In genomic region chr4:54658321-54659093, GRCh38 we compare ENCODE assay signal across 8 cellular contexts. TPM values are rescaled to one million over a fixed set of nuclear protein-coding genes. Genes with fewer than 3 reads are reported as not detected.
DNase-seq lines count a peak whose midpoint lies in the region; ATAC-seq and TF ChIP-seq lines count a peak whose summit lies in the region.

No MANE protein-coding gene starts in this region.

- peak overlapping the region in 1 of 2 donors; percentile 19 for H3K9ac ChIP-seq in stomach smooth muscle (ENCODE audit: low read length in 2 of 2)

- H3K9me3 Mint-ChIP-seq in CD8-positive, alpha-beta T cell: no peaks in the 10 kb centered on the region
- no peaks in the 10 kb centered on the region for H3K9me3 Mint-ChIP-seq in activated CD4-positive, alpha-beta memory T cell treated with anti-CD3 and anti-CD28 coated beads for 36 hours

- DNase-seq in CD8-positive, alpha-beta T cell: peak in 3 of 7 experiments; percentile 12 to 52 (median 21)
- DNase-seq in GM20000 (ENCODE audit: low spot score): peak; percentile 48
- DNase-seq in NCI-H1092 treated with DMSO at 0.1 percent for 48 hours (lab: John Stamatoyannopoulos, UW): peak; percentile 62
- DNase-seq in activated CD4-positive, alpha-beta memory T cell treated with anti-CD3 and anti-CD28 coated beads for 36 hours: peak; percentile 45
- DNase-seq in erythroblast (lab: John Stamatoyannopoulos, UW): peak; percentile 83 to 85
- peak; percentile 18 for DNase-seq in middle frontal gyrus (ENCODE audit: extremely low spot score, low spot score)

- peak overlapping the region; percentile 81 for H3K4me3 Mint-ChIP-seq in CD8-positive, alpha-beta T cell
- H3K4me3 Mint-ChIP-seq in activated CD4-positive, alpha-beta memory T cell treated with anti-CD3 and anti-CD28 coated beads for 36 hours: peak overlapping the region; percentile 68

- H3K9me3 ChIP-seq in CD8-positive, alpha-beta T cell (ENCODE audit: low read length): no peaks in the 10 kb centered on the region
- H3K9me3 ChIP-seq in stomach smooth muscle (ENCODE audit: control insufficient read depth in 2 of 2, low read length in 2 of 2): no peaks in the 10 kb centered on the region

- H3K4me1 Mint-ChIP-seq in CD8-positive, alpha-beta T cell (ENCODE audit: low read depth): peaks cover 18% of the 10 kb centered on the region
- peaks cover 11% of the 10 kb centered on the region for H3K4me1 Mint-ChIP-seq in activated CD4-positive, alpha-beta memory T cell treated with anti-CD3 and anti-CD28 coated beads for 36 hours (ENCODE audit: low read depth)

- H3K4me3 ChIP-seq in CD8-positive, alpha-beta T cell (ENCODE audit: low read depth, low read length): peak overlapping the region; percentile 49
- peak overlapping the region; percentile 52 to 75 for H3K4me3 ChIP-seq in stomach smooth muscle (ENCODE audit: low read length in 2 of 2)

- H3K27me3 Mint-ChIP-seq in CD8-positive, alpha-beta T cell (ENCODE audit: low read depth): peaks cover 48% of the 10 kb centered on the region
- H3K27me3 Mint-ChIP-seq in activated CD4-positive, alpha-beta memory T cell treated with anti-CD3 and anti-CD28 coated beads for 36 hours: peaks cover 60% of the 10 kb centered on the region

- H3K27ac ChIP-seq in CD8-positive, alpha-beta T cell (ENCODE audit: low read depth, low read length): no peak overlapping the region
- no peak overlapping the region for H3K27ac ChIP-seq in stomach smooth muscle (ENCODE audit: low read length)

- intact Hi-C loops in CD8-positive, alpha-beta T cell (cut with DNase I, micrococcal nuclease): no loop called here
- intact Hi-C loops in activated CD4-positive, alpha-beta memory T cell treated with anti-CD3 and anti-CD28 coated beads for 36 hours (cut with micrococcal nuclease): no loop called here

- H3K27ac Mint-ChIP-seq in CD8-positive, alpha-beta T cell: no peak overlapping the region
- H3K27ac Mint-ChIP-seq in activated CD4-positive, alpha-beta memory T cell treated with anti-CD3 and anti-CD28 coated beads for 36 hours: no peak overlapping the region

- CTCF ChIA-PET in CD8-positive, alpha-beta T cell (lab: Charles Lee): interaction anchor here (0.9 kb wide), 1 partner anchor 301 kb away, joined by 3 read pairs; no protein-coding TSS in a partner anchor
- CTCF ChIA-PET in activated CD4-positive, alpha-beta memory T cell treated with anti-CD3 and anti-CD28 coated beads for 36 hours (lab: Charles Lee): interaction anchor here (1.2 to 1.7 kb wide), 2 partner anchors 303 to 425 kb away, joined by 4 read pairs; no protein-coding TSS in a partner anchor

- no peaks in the 10 kb centered on the region for H3K36me3 ChIP-seq in CD8-positive, alpha-beta T cell (ENCODE audit: insufficient read depth, low read length)
- H3K36me3 ChIP-seq in stomach smooth muscle (ENCODE audit: control insufficient read depth in 2 of 2, insufficient read depth in 2 of 2, low read length in 2 of 2): no peaks in the 10 kb centered on the region

- peak; percentile 7 for TF ChIP-seq POLR2A in erythroblast (IDR thresholded peaks at IDR 0.05; ENCODE audit: low read length)

- peaks cover 29% of the 10 kb centered on the region for H3K27me3 ChIP-seq in CD8-positive, alpha-beta T cell (ENCODE audit: insufficient read depth, low read length)
- peaks cover 23 to 28% of the 10 kb centered on the region in 2 donors for H3K27me3 ChIP-seq in stomach smooth muscle (ENCODE audit: control insufficient read depth in 1 of 2, insufficient read depth in 2 of 2, low read length in 2 of 2)

- H3K4me1 ChIP-seq in CD8-positive, alpha-beta T cell (ENCODE audit: insufficient read depth, low read length): peaks cover 11% of the 10 kb centered on the region
- peaks cover 25% of the 10 kb centered on the region for H3K4me1 ChIP-seq in stomach smooth muscle (ENCODE audit: control insufficient read depth, insufficient read depth, low read length)

- TF ChIP-seq CTCF in CD8-positive, alpha-beta T cell (IDR thresholded peaks at IDR 0.05): no peak
- TF ChIP-seq CTCF in GM20000 (IDR thresholded peaks at IDR 0.05; ENCODE audit: extremely low read depth, missing control alignments): no peak

- POLR2A ChIA-PET in CD8-positive, alpha-beta T cell (lab: Charles Lee): interaction anchor here (1.5 kb wide), 1 partner anchor 286 kb away, joined by 5 read pairs; no protein-coding TSS in a partner anchor
- POLR2A ChIA-PET in activated CD4-positive, alpha-beta memory T cell treated with anti-CD3 and anti-CD28 coated beads for 36 hours (lab: Charles Lee): no interaction called here

- no peaks in the 10 kb centered on the region for H3K36me3 Mint-ChIP-seq in CD8-positive, alpha-beta T cell
- no peaks in the 10 kb centered on the region for H3K36me3 Mint-ChIP-seq in activated CD4-positive, alpha-beta memory T cell treated with anti-CD3 and anti-CD28 coated beads for 36 hours

- ATAC-seq in CD8-positive, alpha-beta T cell: peak; percentile 46
- no peak for ATAC-seq in HG03280 (IDR thresholded peaks at IDR 0.05; ENCODE audit: unreplicated experiment)

RNA-seq across cellular contexts. Expression of gene KIT, which starts 0.8 kb away (rescaled TPM):
- total RNA-seq in CD8-positive, alpha-beta T cell: under 1 TPM; 0.17 to 0.33 TPM
- under 1 TPM in 1 of 2 experiments, not detected in 1; 0.10 TPM for total RNA-seq in activated CD4-positive, alpha-beta memory T cell treated with anti-CD3 and anti-CD28 coated beads for 36 hours
